15 cellular contexts compared by ENCODE assay signal in the genomic region with DNA sequence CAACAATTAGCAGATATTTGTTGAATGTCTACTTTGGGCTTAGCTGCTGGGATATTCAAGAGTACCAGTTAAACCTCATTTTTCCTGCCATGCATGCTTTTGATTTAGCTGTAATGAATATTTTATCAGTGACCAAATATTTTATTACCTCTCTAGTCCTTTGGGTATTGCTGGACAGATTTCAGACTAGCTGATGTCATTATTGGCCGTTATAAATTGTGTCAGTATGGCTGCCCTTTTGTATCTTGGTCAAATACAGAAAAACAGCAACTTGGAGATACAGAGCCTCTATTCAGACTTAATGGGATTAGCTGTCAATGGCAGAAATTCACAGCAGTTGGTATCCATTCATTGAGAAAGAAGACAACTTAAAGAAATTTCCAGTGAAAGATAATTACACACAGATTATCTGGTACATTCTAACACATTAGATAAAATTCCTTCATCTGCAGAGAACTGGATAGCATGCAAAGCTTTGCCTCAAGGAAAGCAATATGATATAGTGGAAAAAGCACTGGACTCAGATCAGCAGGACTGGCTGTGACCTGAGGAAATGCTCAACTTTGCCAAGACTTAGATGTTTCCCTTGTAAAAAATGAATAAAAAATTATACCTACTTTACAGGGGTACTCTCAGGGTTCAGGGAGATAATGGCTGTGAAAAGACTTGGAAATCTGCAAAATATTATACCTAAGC. TPM values are rescaled to one million over a fixed set of nuclear protein-coding genes. Genes with fewer than 3 reads are reported as not detected.
DNase-seq lines count a peak whose midpoint lies in the region; ATAC-seq and TF ChIP-seq lines count a peak whose summit lies in the region.
"Had no signal": no experiment of that assay in that cellular context is flagged by ENCODE, and none has a peak within 500 bp of the region (broad histone marks: within the 10 kb centered on the region; RNA-seq: fewer than 3 reads in every experiment).

No MANE protein-coding gene starts in this region.

- no peak overlapping the region for H3K27ac ChIP-seq in aorta (ENCODE audit: low read depth in 1 of 2, low read length in 2 of 2)
- H3K27ac ChIP-seq: BLaER1 treated with 17β-estradiol and CSF1 and Interleukin-3, amounts not matched to agents 10 nM and 100 nM; GM23248 had no signal

- H3K9me3 ChIP-seq in aorta (ENCODE audit: control insufficient read depth, low read length), result no peaks in the 10 kb centered on the region

- H3K4me1 ChIP-seq in aorta (ENCODE audit: control insufficient read depth in 1 of 2, insufficient read depth in 2 of 2, low read length in 2 of 2), result peaks cover 0 to 2% of the 10 kb centered on the region in 2 donors
- H3K4me1 ChIP-seq: BLaER1 treated with 17β-estradiol and CSF1 and Interleukin-3, amounts not matched to agents 10 nM and 100 nM had no signal

- no peak overlapping the region for H3K4me3 ChIP-seq in aorta (ENCODE audit: low read length in 2 of 2)
- H3K4me3 ChIP-seq: BLaER1 treated with 17β-estradiol and CSF1 and Interleukin-3, amounts not matched to agents 10 nM and 100 nM; GM23248 had no signal

- H3K36me3 Mint-ChIP-seq in mesothelial cell of epicardium, result no peaks in the 10 kb centered on the region
- H3K36me3 Mint-ChIP-seq: CD4-positive, CD25-positive, alpha-beta regulatory T cell had no signal

- H3K27ac Mint-ChIP-seq in mesothelial cell of epicardium, result peak overlapping the region; percentile 82
- H3K27ac Mint-ChIP-seq: CD4-positive, CD25-positive, alpha-beta regulatory T cell had no signal

- ATAC-seq in Right ventricle myocardium inferior (peak; percentile 72), aorta (ENCODE audit: low FRiP score) (peak; percentile 38), HG03432 (IDR thresholded peaks at IDR 0.05; ENCODE audit: unreplicated experiment) (no peak)
- ATAC-seq: HCT116 had no signal

- intact Hi-C loops in Right ventricle myocardium inferior (cut with DNase I), result no loop called here
- intact Hi-C loops in cardiac septum (cut with DNase I), result loop anchor here (2.0 kb wide), 1 partner anchor 263 kb away; no protein-coding TSS in a partner anchor
- intact Hi-C loops in aorta (cut with DNase I), result no loop called here

- no peak for DNase-seq in Right ventricle myocardium inferior (ENCODE audit: missing footprints)
- no peak for DNase-seq in cardiac septum (ENCODE audit: low spot score)
- DNase-seq in dedifferentiated amniotic fluid mesenchymal stem cell (ENCODE audit: extremely low spot score), result peak; percentile 28
- DNase-seq in mesothelial cell of epicardium (ENCODE audit: low spot score in 2 of 2, unreplicated experiment in 2 of 2), result no peak
- DNase-seq in aorta, result no peak
- no peak for DNase-seq in HuH-7 (ENCODE audit: low spot score)
- DNase-seq: 8988T; ACHN; CD4-positive, CD25-positive, alpha-beta regulatory T cell; DMS53; GM23248 had no signal

- H3K36me3 ChIP-seq in aorta (ENCODE audit: control insufficient read depth in 1 of 2, insufficient read depth in 2 of 2, low read length in 1 of 2), result no peaks in the 10 kb centered on the region
- H3K36me3 ChIP-seq: BLaER1 treated with 17β-estradiol and CSF1 and Interleukin-3, amounts not matched to agents 10 nM and 100 nM had no signal

- WGBS in aorta, 2 donors, result 7 to 8% methylated on average over 1 of the region's 1 CpG

- H3K9me3 Mint-ChIP-seq in mesothelial cell of epicardium, result peaks cover 7% of the 10 kb centered on the region

- no peaks in the 10 kb centered on the region for H3K27me3 ChIP-seq in aorta (ENCODE audit: control insufficient read depth in 1 of 2, insufficient read depth in 2 of 2, low read length in 1 of 2)
- H3K27me3 ChIP-seq: BLaER1 treated with 17β-estradiol and CSF1 and Interleukin-3, amounts not matched to agents 10 nM and 100 nM had no signal

- no peaks in the 10 kb centered on the region for H3K27me3 Mint-ChIP-seq in mesothelial cell of epicardium (ENCODE audit: low read depth)

- H3K4me1 Mint-ChIP-seq in mesothelial cell of epicardium, result peaks cover 13% of the 10 kb centered on the region
- H3K4me1 Mint-ChIP-seq: CD4-positive, CD25-positive, alpha-beta regulatory T cell had no signal

- H3K4me3 Mint-ChIP-seq in mesothelial cell of epicardium, result no peak overlapping the region
- H3K4me3 Mint-ChIP-seq: CD4-positive, CD25-positive, alpha-beta regulatory T cell had no signal

- no peak for TF ChIP-seq CTCF in mesothelial cell of epicardium (IDR thresholded peaks at IDR 0.05; ENCODE audit: unreplicated experiment)

RNA-seq across cellular contexts. Expression of a gene that starts 20.8 kb away (rescaled TPM):
- total RNA-seq in Right ventricle myocardium inferior, result 2.2 TPM
- 0.19 TPM for total RNA-seq in cardiac septum
- total RNA-seq in mesothelial cell of epicardium, result 13.3 to 14.0 TPM (median 13.7 TPM) in 3 replicates
- total RNA-seq in aorta, result under 1 TPM; 0.09 to 0.16 TPM
- polyA plus RNA-seq in aorta, result under 1 TPM in 1 of 2 donors, not detected in 1; 0.75 TPM
- total RNA-seq: CD4-positive, CD25-positive, alpha-beta regulatory T cell; GM23248; HT-29 had no signal
- polyA plus RNA-seq: CD4-positive, CD25-positive, alpha-beta regulatory T cell; GM23248 had no signal
